27 cellular contexts compared by ENCODE assay signal in genomic region chr20:58784321-58785074, GRCh38.
"Had no signal": no experiment of that assay in that cellular context is flagged by ENCODE, and none has a peak within 500 bp of the region (broad histone marks: within the 10 kb centered on the region; RNA-seq: fewer than 3 reads in every experiment).

No MANE protein-coding gene starts in this region.

- DNase-seq: activated CD4-positive, alpha-beta T cell treated with anti-CD3 and anti-CD28 coated beads for 4 hours; activated CD4-positive, alpha-beta T cell treated with anti-CD3 and anti-CD28 coated beads, Interleukin-2, amount 50 U/mL, for 4 hours; activated naive CD4-positive, alpha-beta T cell; activated naive CD8-positive, alpha-beta T cell treated with anti-CD3 and anti-CD28 coated beads for 36 hours; activated T-cell treated with anti-CD3 and anti-CD28 coated beads for 4 hours; activated T-cell treated with anti-CD3 and anti-CD28 coated beads, Interleukin-2, amount 50 U/mL, for 72 hours; adrenal gland; foreskin keratinocyte; heart left ventricle; hypothalamus; immature natural killer cell; lower lobe of right lung; mesenchymal stem cell; naive thymus-derived CD8-positive, alpha-beta T cell; right cardiac atrium; stimulated activated CD4-positive, alpha-beta T cell treated with anti-CD3 and anti-CD28 coated beads, Interleukin-12 subunit alpha, Interleukin-12 subunit beta, amount 100 ng/mL, for 4 hours; stimulated activated CD4-positive, alpha-beta T cell treated with anti-CD3 and anti-CD28 coated beads, Interleukin-4, amount 100 ng/mL, for 24 hours; stimulated activated naive CD8-positive, alpha-beta T cell treated with anti-CD3 and anti-CD28 coated beads, Interleukin-15, amount 100 ng/mL, for 72 hours; substantia nigra; T-helper 9 cell had no signal

- FAIRE-seq: astrocyte, TTC549 had no signal

- ATAC-seq: activated T-cell treated with anti-CD3 and anti-CD28 coated beads, Interleukin-2, amount 50 U/mL, for 72 hours; foreskin keratinocyte; left lobe of liver; naive thymus-derived CD8-positive, alpha-beta T cell; right cardiac atrium; stimulated activated memory B cell treated with anti-CD40 and anti-IgM and Interleukin-4, amounts not matched to agents 10 μg/mL and 1 μg/mL and 100 μg/mL, for 72 hours; stimulated activated naive CD8-positive, alpha-beta T cell treated with anti-CD3 and anti-CD28 coated beads, Interleukin-15, amount 100 ng/mL, for 72 hours had no signal

- H3K27ac ChIP-seq: adrenal gland, esophagus muscularis mucosa, foreskin keratinocyte, heart left ventricle, lower lobe of right lung, neural progenitor cell, VCaP had no signal

- H3K4me1 ChIP-seq: adrenal gland, esophagus muscularis mucosa, foreskin keratinocyte, lower lobe of right lung had no signal

- H3K4me3 ChIP-seq: adrenal gland, esophagus muscularis mucosa, heart left ventricle, lower lobe of right lung, neural progenitor cell had no signal

- H3K9me3 ChIP-seq: adrenal gland, esophagus muscularis mucosa, heart left ventricle, lower lobe of right lung had no signal

- H3K27me3 ChIP-seq: neural progenitor cell had no signal

- H3K36me3 ChIP-seq: adrenal gland, esophagus muscularis mucosa, heart left ventricle, lower lobe of right lung, neural progenitor cell had no signal
